25 cellular contexts compared by ENCODE assay signal in genomic region chr5:139767960-139768359, GRCh38. TPM values are rescaled to one million over a fixed set of nuclear protein-coding genes. Genes with fewer than 3 reads are reported as not detected.
DNase-seq lines count a peak whose midpoint lies in the region; ATAC-seq and TF ChIP-seq lines count a peak whose summit lies in the region.
"Had no signal": no experiment of that assay in that cellular context is flagged by ENCODE, and none has a peak within 500 bp of the region (broad histone marks: within the 10 kb centered on the region; RNA-seq: fewer than 3 reads in every experiment).

No MANE protein-coding gene starts in this region.

- TF ChIP-seq CTCF in natural killer cell (IDR thresholded peaks at IDR 0.05) = no peak

- peak; percentile 59 for DNase-seq in natural killer cell treated with Interleukin-12 subunit alpha and Interleukin-12 subunit beta and Interleukin-15 and Interleukin-18, amount 100 ng/mL, for 72 hours (ENCODE audit: low spot score)
- DNase-seq in natural killer cell = no peak
- DNase-seq in left cardiac atrium = peak; percentile 44
- peak; percentile 20 to 74 for DNase-seq in lung microvascular endothelial cell (ENCODE audit: low read depth in 2 of 2)
- no peak for DNase-seq in mucosa of gallbladder (ENCODE audit: low spot score)
- DNase-seq in NCI-H2107 treated with DMSO at 0.1 percent for 48 hours (lab: John Stamatoyannopoulos, UW; ENCODE audit: unreplicated experiment) = no peak
- DNase-seq in C1 segment of cervical spinal cord (lab: John Stamatoyannopoulos, UW) = no peak
- DNase-seq: activated CD4-positive, alpha-beta T cell treated with anti-CD3 and anti-CD28 coated beads, Interleukin-2, amount 10 ng/mL, durations not matched to agents 24 days and 14 days; activated effector memory CD4-positive, alpha-beta T cell treated with Interleukin-2 at 50 U/mL for 16 hours; GOT3; hypothalamus; immature natural killer cell; NCI-H1092; NCI-H1694; NCI-H446 treated with DMSO at 0.1 percent for 48 hours; SJCRH30; T1000; upper lobe of right lung had no signal

- peaks cover 8 to 20% of the 10 kb centered on the region in 2 donors for H3K4me1 Mint-ChIP-seq in natural killer cell treated with Interleukin-12 subunit alpha and Interleukin-12 subunit beta and Interleukin-15 and Interleukin-18, amount 100 ng/mL, for 72 hours (ENCODE audit: low read depth in 2 of 2)
- H3K4me1 Mint-ChIP-seq in natural killer cell = peaks cover 13 to 25% of the 10 kb centered on the region in 2 donors

- no peak overlapping the region for H3K4me3 Mint-ChIP-seq in natural killer cell treated with Interleukin-12 subunit alpha and Interleukin-12 subunit beta and Interleukin-15 and Interleukin-18, amount 100 ng/mL, for 72 hours
- H3K4me3 Mint-ChIP-seq in natural killer cell = no peak overlapping the region
- H3K4me3 Mint-ChIP-seq: activated CD4-positive, alpha-beta T cell treated with anti-CD3 and anti-CD28 coated beads, Interleukin-2, amount 10 ng/mL, durations not matched to agents 24 days and 14 days; activated naive CD8-positive, alpha-beta T cell; CD8-positive, alpha-beta T cell; immature natural killer cell; nephron; stimulated activated memory B cell treated with anti-CD40 and anti-IgM and Interleukin-4, amounts not matched to agents 10 μg/mL and 1 μg/mL and 100 μg/mL, for 72 hours had no signal

- intact Hi-C loops in natural killer cell (cut with micrococcal nuclease) (loop anchor here (5.0 kb wide), 1 partner anchor 191 kb away; no protein-coding TSS in a partner anchor), left cardiac atrium (cut with DNase I) (loop anchor here (10.0 kb wide), 1 partner anchor 73 kb away; no protein-coding TSS in a partner anchor)

- no peak for ATAC-seq in natural killer cell treated with Interleukin-12 subunit alpha and Interleukin-12 subunit beta and Interleukin-15 and Interleukin-18, amount 100 ng/mL, for 72 hours
- no peak for ATAC-seq in natural killer cell
- peak in 1 of 2 donors; percentile 13 for ATAC-seq in left cardiac atrium
- no peak for ATAC-seq in HG02981 (IDR thresholded peaks at IDR 0.05; ENCODE audit: unreplicated experiment)
- ATAC-seq: CD8-positive, alpha-beta T cell; stimulated activated memory B cell treated with anti-CD40 and anti-IgM and Interleukin-4, amounts not matched to agents 10 μg/mL and 1 μg/mL and 100 μg/mL, for 72 hours; upper lobe of right lung had no signal

- H3K27ac Mint-ChIP-seq in natural killer cell treated with Interleukin-12 subunit alpha and Interleukin-12 subunit beta and Interleukin-15 and Interleukin-18, amount 100 ng/mL, for 72 hours = no peak overlapping the region
- H3K27ac Mint-ChIP-seq in natural killer cell = no peak overlapping the region
- H3K27ac Mint-ChIP-seq: activated CD4-positive, alpha-beta T cell treated with anti-CD3 and anti-CD28 coated beads, Interleukin-2, amount 10 ng/mL, durations not matched to agents 24 days and 14 days; activated naive CD8-positive, alpha-beta T cell; CD8-positive, alpha-beta T cell; IgD-negative memory B cell; immature natural killer cell; nephron; stimulated activated memory B cell treated with anti-CD40 and anti-IgM and Interleukin-4, amounts not matched to agents 10 μg/mL and 1 μg/mL and 100 μg/mL, for 72 hours had no signal

- H3K9me3 Mint-ChIP-seq in natural killer cell treated with Interleukin-12 subunit alpha and Interleukin-12 subunit beta and Interleukin-15 and Interleukin-18, amount 100 ng/mL, for 72 hours = no peaks in the 10 kb centered on the region
- H3K9me3 Mint-ChIP-seq in natural killer cell = no peaks in the 10 kb centered on the region
- H3K9me3 Mint-ChIP-seq: activated CD4-positive, alpha-beta T cell treated with anti-CD3 and anti-CD28 coated beads, Interleukin-2, amount 10 ng/mL, durations not matched to agents 24 days and 14 days; CD8-positive, alpha-beta T cell; IgD-negative memory B cell; immature natural killer cell; nephron; stimulated activated memory B cell treated with anti-CD40 and anti-IgM and Interleukin-4, amounts not matched to agents 10 μg/mL and 1 μg/mL and 100 μg/mL, for 72 hours had no signal

- peaks cover 5 to 10% of the 10 kb centered on the region in 2 donors for H3K27me3 Mint-ChIP-seq in natural killer cell treated with Interleukin-12 subunit alpha and Interleukin-12 subunit beta and Interleukin-15 and Interleukin-18, amount 100 ng/mL, for 72 hours
- peaks cover 0 to 6% of the 10 kb centered on the region in 2 donors for H3K27me3 Mint-ChIP-seq in natural killer cell (ENCODE audit: low read depth in 2 of 2)

- H3K36me3 Mint-ChIP-seq in natural killer cell treated with Interleukin-12 subunit alpha and Interleukin-12 subunit beta and Interleukin-15 and Interleukin-18, amount 100 ng/mL, for 72 hours = no peaks in the 10 kb centered on the region
- no peaks in the 10 kb centered on the region for H3K36me3 Mint-ChIP-seq in natural killer cell
- H3K36me3 Mint-ChIP-seq: activated naive CD8-positive, alpha-beta T cell; CD8-positive, alpha-beta T cell; IgD-negative memory B cell; immature natural killer cell; stimulated activated memory B cell treated with anti-CD40 and anti-IgM and Interleukin-4, amounts not matched to agents 10 μg/mL and 1 μg/mL and 100 μg/mL, for 72 hours had no signal

RNA-seq across cellular contexts. Expression of gene PSD2, which starts 27.6 kb away (rescaled TPM):
- total RNA-seq in natural killer cell treated with Interleukin-12 subunit alpha and Interleukin-12 subunit beta and Interleukin-15 and Interleukin-18, amount 100 ng/mL, for 72 hours = not detected
- total RNA-seq in natural killer cell (1 to 10 TPM; 1.3 to 2.5 (median 1.3) TPM), left cardiac atrium (under 1 TPM; 0.09 to 0.13 TPM), lung microvascular endothelial cell (under 0.01 TPM in 1 of 2 replicates, not detected in the other), mucosa of gallbladder (0.23 TPM)
- total RNA-seq: activated CD4-positive, alpha-beta T cell treated with anti-CD3 and anti-CD28 coated beads, Interleukin-2, amount 10 ng/mL, durations not matched to agents 24 days and 14 days; activated CD8-positive, alpha-beta memory T cell treated with anti-CD3 and anti-CD28 coated beads for 36 hours; SJCRH30; upper lobe of right lung had no signal

Comparison
In these comparisons a context has a peak if more than half of its experiments do, and no peak if none do; other contexts are left out.
1. DNase-seq: peak in natural killer cell treated with Interleukin-12 subunit alpha and Interleukin-12 subunit beta and Interleukin-15 and Interleukin-18, amount 100 ng/mL, for 72 hours (single experiment), left cardiac atrium (single experiment) and lung microvascular endothelial cell (2 of 2); none in natural killer cell (single experiment), mucosa of gallbladder (single experiment), NCI-H2107 treated with DMSO at 0.1 percent for 48 hours (single experiment) and C1 segment of cervical spinal cord (0 of 14).